8 cellular contexts compared by ENCODE assay signal in genomic region chr11:10295056-10295901, GRCh38. TPM values are rescaled to one million over a fixed set of nuclear protein-coding genes. Genes with fewer than 3 reads are reported as not detected.
A peak's percentile ranks its signal among the peaks of the same experiment; 100 is the strongest.
DNase-seq lines count a peak whose midpoint lies in the region; ATAC-seq, FAIRE-seq and TF ChIP-seq lines count a peak whose summit lies in the region.

No MANE protein-coding gene starts in this region.

- peaks cover 49% of the 10 kb centered on the region for H3K79me2 ChIP-seq in PC-3 (ENCODE audit: low read length)

- H3K9me3 ChIP-seq in PC-3 (ENCODE audit: low read length) (no peaks in the 10 kb centered on the region), pancreas (no peaks in the 10 kb centered on the region)

- H3K27me3 ChIP-seq in PC-3 (ENCODE audit: low read length) (no peaks in the 10 kb centered on the region), pancreas (no peaks in the 10 kb centered on the region)

- no peak for ATAC-seq in PC-3
- ATAC-seq in pancreas: no peak

- no peaks in the 10 kb centered on the region for H3K36me3 ChIP-seq in PC-3 (ENCODE audit: low read depth, low read length)
- no peaks in the 10 kb centered on the region for H3K36me3 ChIP-seq in pancreas

- H3K4me2 ChIP-seq in PC-3 (ENCODE audit: low read length): peak overlapping the region; percentile 99

- BruUV-seq in PC-3 (replicated peaks; lab: Mats Ljungman, UMichigan): no TSS peak

- no peaks in the 10 kb centered on the region for H4K20me1 ChIP-seq in PC-3 (ENCODE audit: low read length)

- TF ChIP-seq CTCF in PC-3 (conservative IDR thresholded peaks at IDR 0.05; ENCODE audit: low read depth, low read length) (no peak), epithelial cell of proximal tubule (conservative IDR thresholded peaks at IDR 0.05; ENCODE audit: low read depth, low read length) (no peak), pancreas (IDR thresholded peaks at IDR 0.05) (no peak), lower leg skin (IDR thresholded peaks at IDR 0.05) (no peak)

- no peak overlapping the region for H3K27ac ChIP-seq in PC-3 (ENCODE audit: low read length)
- H3K27ac ChIP-seq in pancreas: peak overlapping the region in 1 of 4 donors; percentile 93

- peak overlapping the region; percentile 67; the same call in 1 of the 2 replicates for H2AFZ ChIP-seq in PC-3 (ENCODE audit: low read length)

- peak overlapping the region; percentile 89 for H3K9ac ChIP-seq in PC-3 (ENCODE audit: low read length)

- peaks cover 34% of the 10 kb centered on the region for H3K4me1 ChIP-seq in PC-3 (ENCODE audit: insufficient read depth, low read length)
- peaks cover 0 to 14% (median 0%) of the 10 kb centered on the region in 3 donors for H3K4me1 ChIP-seq in pancreas

- POLR2A ChIA-PET in PC-3 (lab: Charles Lee; ENCODE audit: unreplicated experiment): no interaction called here

- H3K4me3 ChIP-seq in PC-3 (ENCODE audit: low read length) (peak overlapping the region; percentile 88), epithelial cell of proximal tubule (ENCODE audit: low read depth, low read length) (peak overlapping the region; percentile 74), pancreas (peak overlapping the region in 3 of 4 donors; percentile 95 to 98 (median 96)), lower leg skin (ENCODE audit: low read depth, poor library complexity, severe bottlenecking) (no peak overlapping the region)

- 61 to 67% methylated on average over 10 of the region's 10 CpGs for WGBS in pancreas, 2 donors
- WGBS in lower leg skin, 2 donors: 50 to 56% methylated on average over 10 of the region's 10 CpGs

- no peaks in the 10 kb centered on the region for H3F3A ChIP-seq in PC-3 (ENCODE audit: low read length, unreplicated experiment)

- intact Hi-C loops in PC-3 (cut with micrococcal nuclease): no loop called here
- intact Hi-C loops in pancreas (cut with DNase I): no loop called here
- intact Hi-C loops in lower leg skin (cut with DNase I; ENCODE audit: low total_unique reads): no loop called here

- CTCF ChIA-PET in PC-3 (lab: Charles Lee): interaction anchor here (0.8 kb wide), 1 partner anchor 400 kb away, joined by 6 read pairs; no protein-coding TSS in a partner anchor

- no peak for TF ChIP-seq POLR2A in lower leg skin (IDR thresholded peaks at IDR 0.05)

- DNase-seq in ELR (ENCODE audit: low read depth) (peak; percentile 32), PC-3 (no peak), epithelial cell of proximal tubule (ENCODE audit: low read depth) (no peak), pancreas (no peak), NCI-H2107 treated with DMSO at 0.1 percent for 48 hours (lab: John Stamatoyannopoulos, UW; ENCODE audit: unreplicated experiment) (no peak), lower leg skin (ENCODE audit: low spot score in 2 of 2) (no peak), AG08395 (ENCODE audit: low spot score) (no peak), NCI-H2081 (lab: John Stamatoyannopoulos, UW) (no peak)

- no peaks in the 10 kb centered on the region for H3K9me2 ChIP-seq in PC-3 (replicated peaks; ENCODE audit: low read length)

- FAIRE-seq in pancreas (lab: Jason Lieb, UNC): no peak

RNA-seq across cellular contexts. Expression of gene SBF2, which starts 1.3 kb away (rescaled TPM):
- 30.3 and 31.3 TPM in 2 replicates for total RNA-seq in PC-3 (2014; rRNA removed)
- total RNA-seq in epithelial cell of proximal tubule: 15.6 and 26.2 TPM in 2 replicates
- 10 to 100 TPM in 3 of 6 donors, 1 to 10 TPM in 3; 7.8 to 21.8 (median 10.3) TPM for total RNA-seq in pancreas
- polyA plus RNA-seq in pancreas: 10 to 100 TPM in 1 of 2 donors, 1 to 10 TPM in 1; 4.6 to 11.2 TPM
- total RNA-seq in lower leg skin: 10 to 100 TPM; 29.7 to 60.4 (median 36.0) TPM

RNA-seq across cellular contexts. Expression of gene ADM, which starts 9.6 kb away (rescaled TPM):
- total RNA-seq in PC-3 (2014; rRNA removed) (68.0 and 82.5 TPM in 2 replicates), epithelial cell of proximal tubule (41.2 and 74.2 TPM in 2 replicates), pancreas (1 to 10 TPM; 4.1 to 8.4 (median 7.0) TPM), lower leg skin (100 to 1,000 TPM; 117 to 406 (median 299) TPM)
- polyA plus RNA-seq in pancreas: 10 to 100 TPM; 10.8 to 20.0 TPM
